In genomic region chr19:44741841-44742352, GRCh38 we compare ENCODE assay signal across 9 cellular contexts. TPM values are rescaled to one million over a fixed set of nuclear protein-coding genes. Genes with fewer than 3 reads are reported as not detected.
DNase-seq lines count a peak whose midpoint lies in the region; ATAC-seq and TF ChIP-seq lines count a peak whose summit lies in the region.
"Had no signal": no experiment of that assay in that cellular context is flagged by ENCODE, and none has a peak within 500 bp of the region (broad histone marks: within the 10 kb centered on the region; RNA-seq: fewer than 3 reads in every experiment).

No MANE protein-coding gene starts in this region.

- TF ChIP-seq CTCF in BJ (IDR thresholded peaks at IDR 0.05; ENCODE audit: insufficient read depth, low read depth, low read length), result no peak
- no peak for TF ChIP-seq CTCF in HL-60 (IDR thresholded peaks at IDR 0.05; ENCODE audit: insufficient read depth, low read length)
- TF ChIP-seq CTCF in RWPE2 (IDR thresholded peaks at IDR 0.05; ENCODE audit: poor library complexity, severe bottlenecking), result no peak
- no peak for TF ChIP-seq CTCF in lung (IDR thresholded peaks at IDR 0.05; ENCODE audit: control extremely low read depth, extremely low read depth)
- TF ChIP-seq CTCF in suprapubic skin (IDR thresholded peaks at IDR 0.05), result no peak

- no peaks in the 10 kb centered on the region for H3K27me3 ChIP-seq in BJ (ENCODE audit: control insufficient read depth, insufficient read depth, low read length)
- no peaks in the 10 kb centered on the region for H3K27me3 ChIP-seq in HL-60 (ENCODE audit: insufficient read depth, poor library complexity, severe bottlenecking)
- H3K27me3 ChIP-seq in RWPE2 (ENCODE audit: insufficient read depth, poor library complexity, severe bottlenecking), result no peaks in the 10 kb centered on the region
- H3K27me3 ChIP-seq in duodenal mucosa (ENCODE audit: control insufficient read depth in 1 of 2, insufficient read depth in 2 of 2, low read length in 2 of 2), result no peaks in the 10 kb centered on the region
- no peaks in the 10 kb centered on the region for H3K27me3 ChIP-seq in lung (ENCODE audit: control insufficient read depth, insufficient read depth)
- H3K27me3 ChIP-seq in suprapubic skin, result no peaks in the 10 kb centered on the region

- peak; percentile 81 for ATAC-seq in RWPE2 (ENCODE audit: low read depth)
- peak; percentile 87 for ATAC-seq in lung (ENCODE audit: insufficient read depth, low FRiP score)
- ATAC-seq in HG02610 (IDR thresholded peaks at IDR 0.05; ENCODE audit: unreplicated experiment), result no peak

- H3K4me1 ChIP-seq in RWPE2 (ENCODE audit: insufficient read depth, poor library complexity, severe bottlenecking) (peaks cover 18% of the 10 kb centered on the region), duodenal mucosa (ENCODE audit: control insufficient read depth in 1 of 2, insufficient read depth in 2 of 2, low read length in 2 of 2) (peaks cover 64 to 68% of the 10 kb centered on the region in 2 donors), lung (ENCODE audit: control insufficient read depth in 2 of 2, insufficient read depth in 2 of 2, low read length in 2 of 2) (peaks cover 5 to 39% of the 10 kb centered on the region in 2 donors), suprapubic skin (peaks cover 85% of the 10 kb centered on the region)

- DNase-seq in BJ (ENCODE audit: low read depth), result peak; percentile 98
- DNase-seq in HL-60 (ENCODE audit: low read depth in 1 of 2, low spot score in 1 of 2), result peak; percentile 98 to 99
- peak; percentile 99 for DNase-seq in RWPE2 (ENCODE audit: low spot score)
- DNase-seq in lung (ENCODE audit: low spot score), result peak; percentile 98
- peak; percentile 98 for DNase-seq in suprapubic skin (ENCODE audit: low spot score in 2 of 2)
- DNase-seq in activated effector memory CD4-positive, alpha-beta T cell treated with Interleukin-2 at 50 U/mL for 16 hours, result no peak

- H3K27ac ChIP-seq in HL-60 (replicated peaks) (peak overlapping the region; percentile 81), RWPE2 (ENCODE audit: poor library complexity, severe bottlenecking) (peak overlapping the region; percentile 96), duodenal mucosa (ENCODE audit: low read depth, low read length) (peak overlapping the region; percentile 85), lung (ENCODE audit: low read depth in 1 of 2, low read length in 1 of 2) (peak overlapping the region; percentile 91 to 94), suprapubic skin (peak overlapping the region; percentile 84)

- POLR2A ChIA-PET in BJ (lab: Charles Lee), result interaction anchor here (0.6 kb wide), 1 partner anchor 157 kb away, joined by 3 read pairs; no protein-coding TSS in a partner anchor

- H3K9ac ChIP-seq in duodenal mucosa (ENCODE audit: low read depth in 1 of 2, low read length in 2 of 2), result peak overlapping the region in 1 of 2 donors; percentile 52

- CTCF ChIA-PET in BJ (lab: Yijun Ruan, JAX), result interaction anchor here (0.7 to 9.6 kb wide), 7 partner anchors 9 to 98 kb away, joined by 3 to 69 read pairs (median 4); partner anchors contain the start of gene PVR

- no peaks in the 10 kb centered on the region for H3K36me3 ChIP-seq in BJ (ENCODE audit: control insufficient read depth, insufficient read depth, low read length)
- no peaks in the 10 kb centered on the region for H3K36me3 ChIP-seq in RWPE2 (ENCODE audit: low read depth)
- no peaks in the 10 kb centered on the region for H3K36me3 ChIP-seq in duodenal mucosa (ENCODE audit: control insufficient read depth in 1 of 2, insufficient read depth in 2 of 2, low read length in 2 of 2)
- H3K36me3 ChIP-seq in lung (ENCODE audit: control insufficient read depth in 2 of 2, insufficient read depth in 2 of 2, low read length in 2 of 2), result no peaks in the 10 kb centered on the region
- no peaks in the 10 kb centered on the region for H3K36me3 ChIP-seq in suprapubic skin

- peak; percentile 24 for TF ChIP-seq EP300 in suprapubic skin (IDR thresholded peaks at IDR 0.05)

- WGBS in lung, 2 donors, result 4 to 6% methylated on average over 12 to 13 of the region's 13 CpGs
- 0% methylated on average over 6 of the region's 13 CpGs for WGBS in suprapubic skin

- H3K4me3 ChIP-seq in BJ (ENCODE audit: low read depth, low read length) (no peak overlapping the region), HL-60 (replicated peaks; ENCODE audit: insufficient read depth, low read length) (no peak overlapping the region), RWPE2 (ENCODE audit: severe bottlenecking) (no peak overlapping the region), duodenal mucosa (ENCODE audit: low read depth in 1 of 2, low read length in 2 of 2) (no peak overlapping the region), lung (no peak overlapping the region), suprapubic skin (no peak overlapping the region)

- no peak for TF ChIP-seq POLR2A in suprapubic skin (IDR thresholded peaks at IDR 0.05)

- H3K9me3 ChIP-seq in RWPE2 (ENCODE audit: severe bottlenecking) (no peaks in the 10 kb centered on the region), duodenal mucosa (ENCODE audit: control insufficient read depth in 1 of 2, low read length in 2 of 2) (no peaks in the 10 kb centered on the region), lung (ENCODE audit: control insufficient read depth in 2 of 2, insufficient read depth in 1 of 2, low read length in 1 of 2) (no peaks in the 10 kb centered on the region), suprapubic skin (no peaks in the 10 kb centered on the region)

RNA-seq across cellular contexts. Expression of gene BCL3, which starts 6.6 kb away (rescaled TPM):
- 5.0 and 9.1 TPM in 2 replicates for polyA plus RNA-seq in BJ (2011; rRNA removed)
- polyA minus RNA-seq in BJ (2011; rRNA and poly(A)+ RNA removed), result 6.2 and 7.1 TPM in 2 replicates
- total RNA-seq in lung, result 10 to 100 TPM; 17.6 to 63.8 TPM
- 100 to 1,000 TPM in 1 of 2 donors, 10 to 100 TPM in 1; 63.7 to 233 TPM for polyA plus RNA-seq in lung
- total RNA-seq in suprapubic skin, result 10 to 100 TPM; 13.9 to 29.1 (median 17.9) TPM

RNA-seq across cellular contexts. Expression of gene CBLC, which starts 35.8 kb away (rescaled TPM):
- polyA plus RNA-seq in BJ (2011; rRNA removed) (not detected in 2 replicates), lung (1 to 10 TPM; 4.0 to 5.3 TPM)
- polyA minus RNA-seq in BJ (2011; rRNA and poly(A)+ RNA removed), result not detected in 2 replicates
- total RNA-seq in lung (1 to 10 TPM; 4.8 to 5.5 TPM), suprapubic skin (10 to 100 TPM; 60.4 to 94.4 (median 65.7) TPM)
- polyA plus RNA-seq: neural cell had no signal

RNA-seq across cellular contexts. Expression of gene CEACAM16, which starts 42.9 kb away (rescaled TPM):
- polyA plus RNA-seq in BJ (2011; rRNA removed), result not detected in 2 replicates
- not detected in 2 replicates for polyA minus RNA-seq in BJ (2011; rRNA and poly(A)+ RNA removed)
- under 1 TPM in 1 of 2 donors, not detected in 1; 0.26 TPM for total RNA-seq in lung
- not detected for polyA plus RNA-seq in lung
- total RNA-seq in suprapubic skin, result not detected
- polyA plus RNA-seq: neural cell had no signal

Comparison
In these comparisons a context has a peak if more than half of its experiments do, and no peak if none do; other contexts are left out.
1. RNA of gene CBLC, which starts 35.8 kb away (total RNA-seq): 60.4 to 94.4 TPM in suprapubic skin; 4.8 to 5.5 TPM in lung; every median in the first group is over 4 times any median in the second.
2. Peak in every context shown above with its lines, with median percentiles within 50 percentile points of each other: H3K27ac ChIP-seq.